1 cellular context compared by ENCODE assay signal in the genomic region with DNA sequence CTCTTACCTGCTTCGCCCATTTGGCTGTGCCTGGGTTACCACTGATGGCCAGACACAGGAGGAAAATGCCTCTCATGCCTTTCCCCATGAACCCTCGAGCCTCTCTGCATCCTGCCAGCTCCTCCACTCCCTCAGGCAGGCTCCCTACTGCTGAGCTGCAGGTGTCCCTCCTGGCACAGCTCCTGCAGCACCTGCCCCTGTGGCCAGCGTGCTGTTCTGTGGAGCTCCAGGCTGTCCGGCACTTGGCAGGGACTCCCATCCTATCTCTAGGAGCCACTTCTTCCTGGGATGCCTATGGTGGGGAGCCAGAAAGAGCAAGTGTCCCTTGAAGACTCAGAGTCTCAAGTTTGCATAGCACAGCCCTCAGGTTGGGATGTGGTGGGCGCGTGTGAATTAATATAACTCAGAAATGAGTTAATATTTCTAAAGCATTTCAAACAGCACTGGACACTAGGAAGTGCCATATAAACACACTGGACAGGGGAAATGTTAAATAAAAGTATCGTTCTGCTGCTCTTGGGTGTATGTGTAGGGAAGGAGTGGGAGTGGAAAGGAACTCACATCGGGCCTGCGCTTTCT.
TF ChIP-seq lines count a peak whose summit lies in the region.

No MANE protein-coding gene starts in this region.

TF ChIP-seq in HepG2, 621 proteins besides CTCF, POLR2A, EP300 and RAD21:
- TF ChIP-seq ISX (CRISPR knock-in tag; conservative IDR thresholded peaks at IDR 0.05) (no peak), TAF1 (CRISPR knock-in tag; IDR thresholded peaks at IDR 0.05) (no peak), ZNF670 (CRISPR knock-in tag; IDR thresholded peaks at IDR 0.05; ENCODE audit: borderline replicate concordance) (no peak), NAIF1 (CRISPR knock-in tag; IDR thresholded peaks at IDR 0.05; ENCODE audit: borderline replicate concordance) (no peak), CHD2 (IDR thresholded peaks at IDR 0.05; ENCODE audit: low read depth, low read length) (no peak), POLR2AphosphoS5 (IDR thresholded peaks at IDR 0.05; ENCODE audit: low read depth, low read length) (no peak), JARID2 (CRISPR knock-in tag; IDR thresholded peaks at IDR 0.05; ENCODE audit: insufficient replicate concordance) (no peak), HNRNPUL1 (IDR thresholded peaks at IDR 0.05; ENCODE audit: low read depth, low read length) (no peak), KLF16 (CRISPR knock-in tag; IDR thresholded peaks at IDR 0.05) (no peak), NCOA1 (CRISPR knock-in tag; IDR thresholded peaks at IDR 0.05) (no peak), FOXP1 (IDR thresholded peaks at IDR 0.05) (no peak), FOXP1 (CRISPR knock-in tag; IDR thresholded peaks at IDR 0.05) (no peak), U2AF2 (IDR thresholded peaks at IDR 0.05; ENCODE audit: low read depth, low read length) (no peak), ZNF513 (CRISPR knock-in tag; conservative IDR thresholded peaks at IDR 0.05) (no peak), CENPX (CRISPR knock-in tag; IDR thresholded peaks at IDR 0.05) (no peak)
- TF ChIP-seq, protein P1, sequence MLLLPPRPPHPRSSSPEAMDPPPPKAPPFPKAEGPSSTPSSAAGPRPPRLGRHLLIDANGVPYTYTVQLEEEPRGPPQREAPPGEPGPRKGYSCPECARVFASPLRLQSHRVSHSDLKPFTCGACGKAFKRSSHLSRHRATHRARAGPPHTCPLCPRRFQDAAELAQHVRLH (CRISPR knock-in tag; IDR thresholded peaks at IDR 0.05; ENCODE audit: borderline replicate concordance, low read depth), result no peak
